Comparison of ENCODE assay signal across 1 cellular context in the genomic region with DNA sequence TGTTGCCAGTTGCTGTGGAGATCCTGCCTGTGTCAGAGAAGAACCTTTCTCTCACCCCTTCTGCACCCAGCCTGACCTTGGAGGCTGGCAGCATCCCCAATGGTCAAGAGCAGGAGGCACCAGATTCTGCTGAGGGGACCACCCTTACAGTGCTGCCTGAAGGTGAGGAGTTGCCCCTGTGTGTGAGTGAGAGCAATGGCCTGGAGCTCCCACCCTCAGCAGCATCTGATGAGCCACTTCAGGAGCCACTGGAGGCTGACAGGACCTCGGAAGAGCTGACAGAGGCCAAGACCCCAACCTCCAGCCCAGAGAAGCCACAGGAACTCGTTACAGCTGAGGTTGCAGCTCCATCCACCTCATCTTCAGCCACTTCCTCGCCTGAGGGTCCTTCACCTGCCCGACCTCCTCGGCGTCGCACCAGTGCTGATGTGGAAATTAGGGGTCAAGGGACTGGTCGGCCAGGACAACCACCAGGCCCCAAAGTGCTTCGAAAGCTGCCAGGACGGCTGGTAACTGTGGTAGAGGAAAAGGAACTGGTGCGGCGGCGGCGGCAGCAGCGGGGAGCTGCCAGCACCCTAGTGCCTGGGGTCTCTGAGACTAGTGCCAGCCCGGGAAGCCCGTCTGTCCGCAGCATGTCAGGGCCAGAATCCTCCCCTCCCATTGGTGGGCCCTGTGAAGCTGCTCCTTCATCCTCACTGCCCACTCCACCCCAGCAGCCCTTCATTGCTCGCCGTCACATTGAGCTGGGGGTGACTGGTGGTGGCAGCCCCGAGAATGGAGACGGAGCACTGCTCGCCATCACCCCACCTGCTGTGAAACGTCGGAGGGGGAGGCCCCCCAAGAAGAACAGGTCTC.
TF ChIP-seq lines count a peak whose summit lies in the region.

No MANE protein-coding gene starts in this region.

TF ChIP-seq in IMR-90, 13 proteins besides CTCF, POLR2A, EP300 and RAD21:
- no peak for TF ChIP-seq BHLHE40 (IDR thresholded peaks at IDR 0.05; ENCODE audit: low read depth, low read length)
- TF ChIP-seq MXI1 (IDR thresholded peaks at IDR 0.05; ENCODE audit: borderline replicate concordance, low read depth, low read length), result no peak
- TF ChIP-seq NFE2L2 (IDR thresholded peaks at IDR 0.05; ENCODE audit: low read depth, low read length), result no peak
- TF ChIP-seq, protein P1, sequence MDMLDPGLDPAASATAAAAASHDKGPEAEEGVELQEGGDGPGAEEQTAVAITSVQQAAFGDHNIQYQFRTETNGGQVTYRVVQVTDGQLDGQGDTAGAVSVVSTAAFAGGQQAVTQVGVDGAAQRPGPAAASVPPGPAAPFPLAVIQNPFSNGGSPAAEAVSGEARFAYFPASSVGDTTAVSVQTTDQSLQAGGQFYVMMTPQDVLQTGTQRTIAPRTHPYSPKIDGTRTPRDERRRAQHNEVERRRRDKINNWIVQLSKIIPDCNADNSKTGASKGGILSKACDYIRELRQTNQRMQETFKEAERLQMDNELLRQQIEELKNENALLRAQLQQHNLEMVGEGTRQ (IDR thresholded peaks at IDR 0.05; ENCODE audit: low read depth, low read length), result no peak
- no peak for TF ChIP-seq MAZ (IDR thresholded peaks at IDR 0.05; ENCODE audit: borderline replicate concordance, low read depth, low read length)
- no peak for TF ChIP-seq RFX5 (IDR thresholded peaks at IDR 0.05; ENCODE audit: low read depth, low read length)
